Comparison of ENCODE assay signal across 22 cellular contexts in genomic region chr11:42967653-42968052, GRCh38.
"Had no signal": no experiment of that assay in that cellular context is flagged by ENCODE, and none has a peak within 500 bp of the region (broad histone marks: within the 10 kb centered on the region; RNA-seq: fewer than 3 reads in every experiment).

No MANE protein-coding gene starts in this region.

- DNase-seq: activated CD4-positive, alpha-beta T cell treated with anti-CD3 and anti-CD28 coated beads, Interleukin-2, amount 10 ng/mL, durations not matched to agents 24 days and 14 days; activated CD4-positive, alpha-beta T cell treated with anti-CD3 and anti-CD28 coated beads, Interleukin-2, amount 50 U/mL, for 48 hours; activated CD4-positive, CD25-positive, alpha-beta regulatory T cell treated with anti-CD3 and anti-CD28 coated beads, Interleukin-2, amount 50 U/mL, for 72 hours; activated CD8-positive, alpha-beta memory T cell treated with anti-CD3 and anti-CD28 coated beads, Interleukin-2, amount 10 ng/mL, durations not matched to agents 7 days and 5 days; activated effector memory CD4-positive, alpha-beta T cell treated with anti-CD3 and anti-CD28 coated beads, Interleukin-2, amount 50 U/mL, for 16 hours; activated naive CD4-positive, alpha-beta T cell treated with Interleukin-2 at 50 U/mL for 16 hours; activated naive CD8-positive, alpha-beta T cell treated with anti-CD3 and anti-CD28 coated beads, Interleukin-2, amount 50 U/mL, for 24 hours; activated T-cell treated with anti-CD3 and anti-CD28 coated beads, Interleukin-2, amount 50 U/mL, for 24 hours; amniotic stem cell; body of pancreas; central memory CD4-positive, alpha-beta T cell; Kasumi-1; KBM-7; NCI-H1417; NCI-H1930; NCI-H510A treated with DMSO at 0.1 percent for 48 hours; NCI-H774; PC-3; SHP77; T-helper 9 cell had no signal

- ATAC-seq: activated CD8-positive, alpha-beta memory T cell treated with anti-CD3 and anti-CD28 coated beads, Interleukin-2, amount 10 ng/mL, durations not matched to agents 7 days and 5 days; activated naive CD4-positive, alpha-beta T cell treated with anti-CD3 and anti-CD28 coated beads, Interleukin-2, amount 50 U/mL, for 72 hours; activated naive CD8-positive, alpha-beta T cell treated with anti-CD3 and anti-CD28 coated beads, Interleukin-2, amount 50 U/mL, for 24 hours; body of pancreas; PC-3; WTC11 had no signal
